In the genomic region with DNA sequence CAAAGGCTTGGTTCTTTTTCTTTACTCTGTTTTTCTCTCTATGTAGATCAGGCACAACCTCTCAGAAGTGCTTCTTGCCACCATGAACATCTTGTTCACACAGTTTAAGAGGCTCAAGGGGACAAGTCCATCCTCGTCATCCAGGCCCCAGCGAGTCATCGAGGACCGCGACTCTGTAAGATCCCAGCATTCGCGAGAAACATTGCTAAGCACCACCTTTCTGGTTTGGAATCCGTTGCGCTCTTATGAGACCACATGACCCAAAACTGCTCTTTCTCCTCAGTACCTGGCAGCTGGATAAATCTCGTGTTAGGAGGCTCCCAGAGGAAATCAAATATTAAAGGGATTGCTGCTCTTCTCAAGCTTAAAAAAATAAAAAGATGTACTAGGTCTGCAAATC, we compare ENCODE assay signal across 21 cellular contexts. TPM values are rescaled to one million over a fixed set of nuclear protein-coding genes. Genes with fewer than 3 reads are reported as not detected.
"Had no signal": no experiment of that assay in that cellular context is flagged by ENCODE, and none has a peak within 500 bp of the region (broad histone marks: within the 10 kb centered on the region; RNA-seq: fewer than 3 reads in every experiment).

No MANE protein-coding gene starts in this region.

- H3K9me3 ChIP-seq: esophagus squamous epithelium, gastroesophageal sphincter, right lobe of liver had no signal

- H3K27ac Mint-ChIP-seq: activated CD4-positive, alpha-beta memory T cell treated with anti-CD3 and anti-CD28 coated beads for 36 hours; endodermal cell; memory B cell; nephron progenitor cell had no signal

- H3K4me1 ChIP-seq: esophagus squamous epithelium, gastroesophageal sphincter, right lobe of liver had no signal

- H3K27me3 Mint-ChIP-seq: activated B cell treated with CpG ODN at 0.5 μM for 24 hours; activated CD4-positive, alpha-beta memory T cell treated with anti-CD3 and anti-CD28 coated beads for 36 hours; activated T-cell treated with anti-CD3 and anti-CD28 coated beads, Interleukin-2, amount 50 U/mL, for 24 hours; memory B cell had no signal

- H3K4me1 Mint-ChIP-seq: endodermal cell, memory B cell, nephron progenitor cell had no signal

- H3K27ac ChIP-seq: coronary artery, esophagus squamous epithelium, gastroesophageal sphincter, right lobe of liver had no signal

- H3K4me3 ChIP-seq: coronary artery, esophagus squamous epithelium, gastroesophageal sphincter, right lobe of liver had no signal

- DNase-seq: activated B cell treated with CpG ODN at 0.5 μM for 24 hours; activated CD4-positive, alpha-beta memory T cell treated with anti-CD3 and anti-CD28 coated beads for 36 hours; activated CD4-positive, alpha-beta T cell treated with anti-CD3 and anti-CD28 coated beads for 4 hours; activated naive CD4-positive, alpha-beta T cell treated with Interleukin-2 at 50 U/mL for 16 hours; activated T-cell treated with anti-CD3 and anti-CD28 coated beads, Interleukin-2, amount 50 U/mL, for 24 hours; amygdala; cerebellar nuclear complex; endodermal cell; esophagus squamous epithelium; nephron progenitor cell; nucleus accumbens; right lobe of liver; small intestine; stimulated activated CD4-positive, alpha-beta T cell treated with anti-CD3 and anti-CD28 coated beads, Interleukin-4, amount 100 ng/mL, for 1 hour; stimulated activated naive CD8-positive, alpha-beta T cell treated with anti-CD3 and anti-CD28 coated beads, Interleukin-15, Interleukin-2, amounts not matched to agents 100 U/mL and 50 U/mL, for 24 hours; T-helper 1 cell had no signal

- H3K9me3 Mint-ChIP-seq: activated B cell treated with CpG ODN at 0.5 μM for 24 hours; activated CD4-positive, alpha-beta memory T cell treated with anti-CD3 and anti-CD28 coated beads for 36 hours; activated T-cell treated with anti-CD3 and anti-CD28 coated beads, Interleukin-2, amount 50 U/mL, for 24 hours; endodermal cell; memory B cell; nephron progenitor cell had no signal

- H3K27me3 ChIP-seq: esophagus squamous epithelium, gastroesophageal sphincter, right lobe of liver had no signal

- H3K4me3 Mint-ChIP-seq: activated B cell treated with CpG ODN at 0.5 μM for 24 hours; activated CD4-positive, alpha-beta memory T cell treated with anti-CD3 and anti-CD28 coated beads for 36 hours; activated T-cell treated with anti-CD3 and anti-CD28 coated beads, Interleukin-2, amount 50 U/mL, for 24 hours; endodermal cell; memory B cell; nephron progenitor cell had no signal

- ATAC-seq: gastroesophageal sphincter; stimulated activated naive CD8-positive, alpha-beta T cell treated with anti-CD3 and anti-CD28 coated beads, Interleukin-15, Interleukin-2, amounts not matched to agents 100 U/mL and 50 U/mL, for 24 hours had no signal

RNA-seq across cellular contexts. Expression of a gene that starts 23.3 kb away (rescaled TPM):
- total RNA-seq: activated CD4-positive, alpha-beta memory T cell treated with anti-CD3 and anti-CD28 coated beads for 36 hours; endodermal cell; esophagus squamous epithelium; gastroesophageal sphincter; myocyte; right lobe of liver; subcutaneous adipose tissue had no signal
